1 cellular context compared by ENCODE assay signal in the genomic region with DNA sequence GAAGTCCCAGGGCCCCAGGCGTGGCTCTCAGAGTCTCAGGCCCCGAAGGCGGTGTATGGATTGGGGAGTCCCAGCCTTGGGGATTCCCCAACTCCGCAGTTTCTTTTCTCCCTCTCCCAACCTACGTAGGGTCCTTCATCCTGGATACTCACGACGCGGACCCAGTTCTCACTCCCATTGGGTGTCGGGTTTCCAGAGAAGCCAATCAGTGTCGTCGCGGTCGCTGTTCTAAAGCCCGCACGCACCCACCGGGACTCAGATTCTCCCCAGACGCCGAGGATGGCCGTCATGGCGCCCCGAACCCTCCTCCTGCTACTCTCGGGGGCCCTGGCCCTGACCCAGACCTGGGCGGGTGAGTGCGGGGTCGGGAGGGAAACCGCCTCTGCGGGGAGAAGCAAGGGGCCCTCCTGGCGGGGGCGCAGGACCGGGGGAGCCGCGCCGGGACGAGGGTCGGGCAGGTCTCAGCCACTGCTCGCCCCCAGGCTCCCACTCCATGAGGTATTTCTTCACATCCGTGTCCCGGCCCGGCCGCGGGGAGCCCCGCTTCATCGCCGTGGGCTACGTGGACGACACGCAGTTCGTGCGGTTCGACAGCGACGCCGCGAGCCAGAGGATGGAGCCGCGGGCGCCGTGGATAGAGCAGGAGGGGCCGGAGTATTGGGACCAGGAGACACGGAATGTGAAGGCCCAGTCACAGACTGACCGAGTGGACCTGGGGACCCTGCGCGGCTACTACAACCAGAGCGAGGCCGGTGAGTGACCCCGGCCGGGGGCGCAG.
TF ChIP-seq lines count a peak whose summit lies in the region.

A gene (plus strand): TSS at position 258 of the 778 bp plus-strand sequence. CDS start 22 bp downstream, at position 280.

TF ChIP-seq in HEK293, 187 proteins besides CTCF, POLR2A, EP300 and RAD21 (continued from another document and continues in another):
- TF ChIP-seq, protein P1, sequence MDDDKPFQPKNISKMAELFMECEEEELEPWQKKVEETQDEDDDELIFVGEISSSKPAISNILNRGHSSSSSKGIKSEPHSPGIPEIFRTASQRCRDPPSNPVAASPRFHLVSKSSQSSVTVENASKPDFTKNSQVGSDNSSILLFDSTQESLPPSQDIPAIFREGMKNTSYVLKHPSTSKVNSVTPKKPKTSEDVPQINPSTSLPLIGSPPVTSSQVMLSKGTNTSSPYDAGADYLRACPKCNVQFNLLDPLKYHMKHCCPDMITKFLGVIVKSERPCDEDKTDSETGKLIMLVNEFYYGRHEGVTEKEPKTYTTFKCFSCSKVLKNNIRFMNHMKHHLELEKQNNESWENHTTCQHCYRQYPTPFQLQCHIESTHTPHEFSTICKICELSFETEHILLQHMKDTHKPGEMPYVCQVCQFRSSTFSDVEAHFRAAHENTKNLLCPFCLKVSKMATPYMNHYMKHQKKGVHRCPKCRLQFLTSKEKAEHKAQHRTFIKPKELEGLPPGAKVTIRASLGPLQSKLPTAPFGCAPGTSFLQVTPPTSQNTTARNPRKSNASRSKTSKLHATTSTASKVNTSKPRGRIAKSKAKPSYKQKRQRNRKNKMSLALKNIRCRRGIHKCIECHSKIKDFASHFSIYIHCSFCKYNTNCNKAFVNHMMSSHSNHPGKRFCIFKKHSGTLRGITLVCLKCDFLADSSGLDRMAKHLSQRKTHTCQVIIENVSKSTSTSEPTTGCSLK (tag by site-specific recombination; IDR thresholded peaks at IDR 0.05): no peak
- TF ChIP-seq, protein P2, sequence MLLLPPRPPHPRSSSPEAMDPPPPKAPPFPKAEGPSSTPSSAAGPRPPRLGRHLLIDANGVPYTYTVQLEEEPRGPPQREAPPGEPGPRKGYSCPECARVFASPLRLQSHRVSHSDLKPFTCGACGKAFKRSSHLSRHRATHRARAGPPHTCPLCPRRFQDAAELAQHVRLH (tag by site-specific recombination; IDR thresholded peaks at IDR 0.05): no peak
- TF ChIP-seq SCRT2 (tag by site-specific recombination; IDR thresholded peaks at IDR 0.05): no peak
- no peak for TF ChIP-seq KLF7 (tag by site-specific recombination; IDR thresholded peaks at IDR 0.05; ENCODE audit: borderline replicate concordance)
- 0 out of 2 replicates have a peak, but pooled peaks have one; percentile 35 for TF ChIP-seq ZNF391 (tag by site-specific recombination; IDR thresholded peaks at IDR 0.05; ENCODE audit: borderline replicate concordance, low read depth)
- no peak for TF ChIP-seq ZBTB8A (tag by site-specific recombination; IDR thresholded peaks at IDR 0.05)
- no peak for TF ChIP-seq MYNN (tag by site-specific recombination; IDR thresholded peaks at IDR 0.05; ENCODE audit: borderline replicate concordance)
- TF ChIP-seq ZNF776 (tag by site-specific recombination; IDR thresholded peaks at IDR 0.05; ENCODE audit: borderline replicate concordance): no peak
- TF ChIP-seq ZNF555 (tag by site-specific recombination; conservative IDR thresholded peaks at IDR 0.05): no peak
- TF ChIP-seq SCRT1 (tag by site-specific recombination; IDR thresholded peaks at IDR 0.05; ENCODE audit: borderline replicate concordance): no peak
- no peak for TF ChIP-seq GLIS1 (tag by site-specific recombination; IDR thresholded peaks at IDR 0.05)
- no peak for TF ChIP-seq TCF7L2 (IDR thresholded peaks at IDR 0.05; ENCODE audit: borderline replicate concordance, low read depth, low read length)
- TF ChIP-seq ZNF585B (tag by site-specific recombination; IDR thresholded peaks at IDR 0.05): no peak
- no peak for TF ChIP-seq GLI2 (tag by site-specific recombination; IDR thresholded peaks at IDR 0.05; ENCODE audit: borderline replicate concordance, low read depth)
- no peak; the same call in 1 of the 2 replicates for TF ChIP-seq EGR2 (tag by site-specific recombination; IDR thresholded peaks at IDR 0.05; ENCODE audit: low read depth)
- peak; percentile 43; the same call in 1 of the 2 replicates for TF ChIP-seq ZNF2 (tag by site-specific recombination; IDR thresholded peaks at IDR 0.05)
- no peak for TF ChIP-seq ZSCAN23 (tag by site-specific recombination; IDR thresholded peaks at IDR 0.05)
- TF ChIP-seq, protein P3, sequence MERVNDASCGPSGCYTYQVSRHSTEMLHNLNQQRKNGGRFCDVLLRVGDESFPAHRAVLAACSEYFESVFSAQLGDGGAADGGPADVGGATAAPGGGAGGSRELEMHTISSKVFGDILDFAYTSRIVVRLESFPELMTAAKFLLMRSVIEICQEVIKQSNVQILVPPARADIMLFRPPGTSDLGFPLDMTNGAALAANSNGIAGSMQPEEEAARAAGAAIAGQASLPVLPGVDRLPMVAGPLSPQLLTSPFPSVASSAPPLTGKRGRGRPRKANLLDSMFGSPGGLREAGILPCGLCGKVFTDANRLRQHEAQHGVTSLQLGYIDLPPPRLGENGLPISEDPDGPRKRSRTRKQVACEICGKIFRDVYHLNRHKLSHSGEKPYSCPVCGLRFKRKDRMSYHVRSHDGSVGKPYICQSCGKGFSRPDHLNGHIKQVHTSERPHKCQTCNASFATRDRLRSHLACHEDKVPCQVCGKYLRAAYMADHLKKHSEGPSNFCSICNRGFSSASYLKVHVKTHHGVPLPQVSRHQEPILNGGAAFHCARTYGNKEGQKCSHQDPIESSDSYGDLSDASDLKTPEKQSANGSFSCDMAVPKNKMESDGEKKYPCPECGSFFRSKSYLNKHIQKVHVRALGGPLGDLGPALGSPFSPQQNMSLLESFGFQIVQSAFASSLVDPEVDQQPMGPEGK (tag by site-specific recombination; IDR thresholded peaks at IDR 0.05): peak; percentile 71
- no peak; the same call in 1 of the 2 replicates for TF ChIP-seq PRDM1 (tag by site-specific recombination; IDR thresholded peaks at IDR 0.05)
- peak; percentile 12; the same call in 1 of the 2 replicates for TF ChIP-seq ZNF561 (tag by site-specific recombination; IDR thresholded peaks at IDR 0.05; ENCODE audit: borderline replicate concordance)
- TF ChIP-seq, protein P4, sequence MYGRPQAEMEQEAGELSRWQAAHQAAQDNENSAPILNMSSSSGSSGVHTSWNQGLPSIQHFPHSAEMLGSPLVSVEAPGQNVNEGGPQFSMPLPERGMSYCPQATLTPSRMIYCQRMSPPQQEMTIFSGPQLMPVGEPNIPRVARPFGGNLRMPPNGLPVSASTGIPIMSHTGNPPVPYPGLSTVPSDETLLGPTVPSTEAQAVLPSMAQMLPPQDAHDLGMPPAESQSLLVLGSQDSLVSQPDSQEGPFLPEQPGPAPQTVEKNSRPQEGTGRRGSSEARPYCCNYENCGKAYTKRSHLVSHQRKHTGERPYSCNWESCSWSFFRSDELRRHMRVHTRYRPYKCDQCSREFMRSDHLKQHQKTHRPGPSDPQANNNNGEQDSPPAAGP (tag by site-specific recombination; IDR thresholded peaks at IDR 0.05): peak; percentile 38; the same call in 1 of the 2 replicates
- no peak for TF ChIP-seq ZNF416 (tag by site-specific recombination; IDR thresholded peaks at IDR 0.05)
- TF ChIP-seq, protein P5, sequence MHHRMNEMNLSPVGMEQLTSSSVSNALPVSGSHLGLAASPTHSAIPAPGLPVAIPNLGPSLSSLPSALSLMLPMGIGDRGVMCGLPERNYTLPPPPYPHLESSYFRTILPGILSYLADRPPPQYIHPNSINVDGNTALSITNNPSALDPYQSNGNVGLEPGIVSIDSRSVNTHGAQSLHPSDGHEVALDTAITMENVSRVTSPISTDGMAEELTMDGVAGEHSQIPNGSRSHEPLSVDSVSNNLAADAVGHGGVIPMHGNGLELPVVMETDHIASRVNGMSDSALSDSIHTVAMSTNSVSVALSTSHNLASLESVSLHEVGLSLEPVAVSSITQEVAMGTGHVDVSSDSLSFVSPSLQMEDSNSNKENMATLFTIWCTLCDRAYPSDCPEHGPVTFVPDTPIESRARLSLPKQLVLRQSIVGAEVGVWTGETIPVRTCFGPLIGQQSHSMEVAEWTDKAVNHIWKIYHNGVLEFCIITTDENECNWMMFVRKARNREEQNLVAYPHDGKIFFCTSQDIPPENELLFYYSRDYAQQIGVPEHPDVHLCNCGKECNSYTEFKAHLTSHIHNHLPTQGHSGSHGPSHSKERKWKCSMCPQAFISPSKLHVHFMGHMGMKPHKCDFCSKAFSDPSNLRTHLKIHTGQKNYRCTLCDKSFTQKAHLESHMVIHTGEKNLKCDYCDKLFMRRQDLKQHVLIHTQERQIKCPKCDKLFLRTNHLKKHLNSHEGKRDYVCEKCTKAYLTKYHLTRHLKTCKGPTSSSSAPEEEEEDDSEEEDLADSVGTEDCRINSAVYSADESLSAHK (tag by site-specific recombination; IDR thresholded peaks at IDR 0.05): 0 out of 2 replicates have a peak, but pooled peaks have one; percentile 52
- TF ChIP-seq ZNF837 (tag by site-specific recombination; IDR thresholded peaks at IDR 0.05): no peak
- TF ChIP-seq, protein P6, sequence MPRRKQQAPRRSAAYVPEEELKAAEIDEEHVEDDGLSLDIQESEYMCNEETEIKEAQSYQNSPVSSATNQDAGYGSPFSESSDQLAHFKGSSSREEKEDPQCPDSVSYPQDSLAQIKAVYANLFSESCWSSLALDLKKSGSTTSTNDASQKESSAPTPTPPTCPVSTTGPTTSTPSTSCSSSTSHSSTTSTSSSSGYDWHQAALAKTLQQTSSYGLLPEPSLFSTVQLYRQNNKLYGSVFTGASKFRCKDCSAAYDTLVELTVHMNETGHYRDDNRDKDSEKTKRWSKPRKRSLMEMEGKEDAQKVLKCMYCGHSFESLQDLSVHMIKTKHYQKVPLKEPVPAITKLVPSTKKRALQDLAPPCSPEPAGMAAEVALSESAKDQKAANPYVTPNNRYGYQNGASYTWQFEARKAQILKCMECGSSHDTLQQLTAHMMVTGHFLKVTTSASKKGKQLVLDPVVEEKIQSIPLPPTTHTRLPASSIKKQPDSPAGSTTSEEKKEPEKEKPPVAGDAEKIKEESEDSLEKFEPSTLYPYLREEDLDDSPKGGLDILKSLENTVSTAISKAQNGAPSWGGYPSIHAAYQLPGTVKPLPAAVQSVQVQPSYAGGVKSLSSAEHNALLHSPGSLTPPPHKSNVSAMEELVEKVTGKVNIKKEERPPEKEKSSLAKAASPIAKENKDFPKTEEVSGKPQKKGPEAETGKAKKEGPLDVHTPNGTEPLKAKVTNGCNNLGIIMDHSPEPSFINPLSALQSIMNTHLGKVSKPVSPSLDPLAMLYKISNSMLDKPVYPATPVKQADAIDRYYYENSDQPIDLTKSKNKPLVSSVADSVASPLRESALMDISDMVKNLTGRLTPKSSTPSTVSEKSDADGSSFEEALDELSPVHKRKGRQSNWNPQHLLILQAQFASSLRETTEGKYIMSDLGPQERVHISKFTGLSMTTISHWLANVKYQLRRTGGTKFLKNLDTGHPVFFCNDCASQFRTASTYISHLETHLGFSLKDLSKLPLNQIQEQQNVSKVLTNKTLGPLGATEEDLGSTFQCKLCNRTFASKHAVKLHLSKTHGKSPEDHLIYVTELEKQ (tag by site-specific recombination; IDR thresholded peaks at IDR 0.05; ENCODE audit: borderline replicate concordance): no peak
- no peak for TF ChIP-seq ZNF140 (tag by site-specific recombination; IDR thresholded peaks at IDR 0.05)
- no peak for TF ChIP-seq ZNF768 (tag by site-specific recombination; IDR thresholded peaks at IDR 0.05)
- TF ChIP-seq ZNF202 (tag by site-specific recombination; IDR thresholded peaks at IDR 0.05; ENCODE audit: borderline replicate concordance): no peak
- TF ChIP-seq, protein P7, sequence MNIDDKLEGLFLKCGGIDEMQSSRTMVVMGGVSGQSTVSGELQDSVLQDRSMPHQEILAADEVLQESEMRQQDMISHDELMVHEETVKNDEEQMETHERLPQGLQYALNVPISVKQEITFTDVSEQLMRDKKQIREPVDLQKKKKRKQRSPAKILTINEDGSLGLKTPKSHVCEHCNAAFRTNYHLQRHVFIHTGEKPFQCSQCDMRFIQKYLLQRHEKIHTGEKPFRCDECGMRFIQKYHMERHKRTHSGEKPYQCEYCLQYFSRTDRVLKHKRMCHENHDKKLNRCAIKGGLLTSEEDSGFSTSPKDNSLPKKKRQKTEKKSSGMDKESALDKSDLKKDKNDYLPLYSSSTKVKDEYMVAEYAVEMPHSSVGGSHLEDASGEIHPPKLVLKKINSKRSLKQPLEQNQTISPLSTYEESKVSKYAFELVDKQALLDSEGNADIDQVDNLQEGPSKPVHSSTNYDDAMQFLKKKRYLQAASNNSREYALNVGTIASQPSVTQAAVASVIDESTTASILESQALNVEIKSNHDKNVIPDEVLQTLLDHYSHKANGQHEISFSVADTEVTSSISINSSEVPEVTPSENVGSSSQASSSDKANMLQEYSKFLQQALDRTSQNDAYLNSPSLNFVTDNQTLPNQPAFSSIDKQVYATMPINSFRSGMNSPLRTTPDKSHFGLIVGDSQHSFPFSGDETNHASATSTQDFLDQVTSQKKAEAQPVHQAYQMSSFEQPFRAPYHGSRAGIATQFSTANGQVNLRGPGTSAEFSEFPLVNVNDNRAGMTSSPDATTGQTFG (tag by site-specific recombination; IDR thresholded peaks at IDR 0.05; ENCODE audit: borderline replicate concordance): no peak
- TF ChIP-seq ZNF239 (tag by site-specific recombination; IDR thresholded peaks at IDR 0.05): 0 out of 2 replicates have a peak, but pooled peaks have one; percentile 33
- 0 out of 2 replicates have a peak, but pooled peaks have one; percentile 44 for TF ChIP-seq GLIS2 (tag by site-specific recombination; IDR thresholded peaks at IDR 0.05)
- TF ChIP-seq, protein P8, sequence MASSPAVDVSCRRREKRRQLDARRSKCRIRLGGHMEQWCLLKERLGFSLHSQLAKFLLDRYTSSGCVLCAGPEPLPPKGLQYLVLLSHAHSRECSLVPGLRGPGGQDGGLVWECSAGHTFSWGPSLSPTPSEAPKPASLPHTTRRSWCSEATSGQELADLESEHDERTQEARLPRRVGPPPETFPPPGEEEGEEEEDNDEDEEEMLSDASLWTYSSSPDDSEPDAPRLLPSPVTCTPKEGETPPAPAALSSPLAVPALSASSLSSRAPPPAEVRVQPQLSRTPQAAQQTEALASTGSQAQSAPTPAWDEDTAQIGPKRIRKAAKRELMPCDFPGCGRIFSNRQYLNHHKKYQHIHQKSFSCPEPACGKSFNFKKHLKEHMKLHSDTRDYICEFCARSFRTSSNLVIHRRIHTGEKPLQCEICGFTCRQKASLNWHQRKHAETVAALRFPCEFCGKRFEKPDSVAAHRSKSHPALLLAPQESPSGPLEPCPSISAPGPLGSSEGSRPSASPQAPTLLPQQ (tag by site-specific recombination; IDR thresholded peaks at IDR 0.05): peak; percentile 48
- TF ChIP-seq ZFP69B (tag by site-specific recombination; IDR thresholded peaks at IDR 0.05): no peak
- TF ChIP-seq ZNF621 (tag by site-specific recombination; IDR thresholded peaks at IDR 0.05): no peak
- peak; percentile 79; the same call in 1 of the 2 replicates for TF ChIP-seq ZNF501 (tag by site-specific recombination; IDR thresholded peaks at IDR 0.05)
- TF ChIP-seq, protein P9, sequence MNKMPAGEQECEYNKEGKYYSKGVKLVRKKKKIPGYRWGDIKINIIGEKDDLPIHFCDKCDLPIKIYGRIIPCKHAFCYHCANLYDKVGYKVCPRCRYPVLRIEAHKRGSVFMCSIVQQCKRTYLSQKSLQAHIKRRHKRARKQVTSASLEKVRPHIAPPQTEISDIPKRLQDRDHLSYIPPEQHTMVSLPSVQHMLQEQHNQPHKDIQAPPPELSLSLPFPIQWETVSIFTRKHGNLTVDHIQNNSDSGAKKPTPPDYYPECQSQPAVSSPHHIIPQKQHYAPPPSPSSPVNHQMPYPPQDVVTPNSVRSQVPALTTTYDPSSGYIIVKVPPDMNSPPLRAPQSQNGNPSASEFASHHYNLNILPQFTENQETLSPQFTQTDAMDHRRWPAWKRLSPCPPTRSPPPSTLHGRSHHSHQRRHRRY (tag by site-specific recombination; IDR thresholded peaks at IDR 0.05): no peak
- TF ChIP-seq ZNF350 (tag by site-specific recombination; IDR thresholded peaks at IDR 0.05): no peak
- no peak for TF ChIP-seq ZNF211 (tag by site-specific recombination; IDR thresholded peaks at IDR 0.05; ENCODE audit: low read depth)
- TF ChIP-seq ZNF571 (tag by site-specific recombination; IDR thresholded peaks at IDR 0.05): no peak
- TF ChIP-seq ZNF133 (tag by site-specific recombination; IDR thresholded peaks at IDR 0.05): no peak
